8 cellular contexts compared by ENCODE assay signal in the genomic region with DNA sequence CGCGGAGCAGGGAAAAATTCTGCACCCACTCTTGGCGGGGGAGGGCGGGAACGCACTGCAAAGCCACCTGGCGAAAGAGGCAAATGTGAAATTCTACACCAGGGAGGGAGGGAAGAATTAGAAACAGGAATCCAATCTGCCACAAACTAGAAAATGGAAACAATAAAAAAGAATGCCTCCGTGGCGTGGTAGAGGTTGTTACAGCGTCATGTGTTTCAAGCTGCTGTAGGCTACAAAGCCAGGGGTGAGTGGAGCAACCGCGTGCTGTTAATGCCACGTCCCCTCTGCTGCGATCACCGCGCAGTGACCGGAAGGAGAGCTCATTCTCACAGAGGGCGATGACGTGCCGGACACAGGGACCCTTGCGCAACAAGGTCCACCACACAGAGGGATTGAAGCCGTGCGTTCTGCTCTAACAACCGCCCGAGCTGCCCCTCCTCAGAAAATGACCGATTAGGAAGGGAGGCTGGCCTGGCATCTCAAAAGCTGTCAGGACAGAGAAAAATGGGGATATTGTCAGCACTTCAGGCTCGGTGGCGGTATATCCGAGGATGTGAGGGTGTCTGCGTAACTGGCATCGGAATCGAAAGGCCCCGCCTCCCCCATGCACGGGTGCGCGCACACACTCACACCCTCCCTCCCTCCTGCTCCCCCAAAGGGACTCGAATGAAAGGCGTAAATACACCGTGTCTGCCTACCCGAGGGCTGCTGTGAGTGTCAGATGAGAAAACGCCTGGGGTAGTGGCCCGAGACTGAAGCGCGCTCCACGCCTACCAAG.
DNase-seq lines count a peak whose midpoint lies in the region; ATAC-seq, FAIRE-seq and TF ChIP-seq lines count a peak whose summit lies in the region.

No MANE protein-coding gene starts in this region.

- no peak overlapping the region for H2AFZ ChIP-seq in neural cell (ENCODE audit: low read depth, low read length)

- H3K27me3 ChIP-seq in NT2/D1 (ENCODE audit: insufficient read depth, insufficient read length) (peaks cover 46% of the 10 kb centered on the region), neural cell (ENCODE audit: insufficient read depth, low read depth, low read length) (no peaks in the 10 kb centered on the region), stomach (peaks cover 0 to 14% (median 0%) of the 10 kb centered on the region in 3 donors)

- H3K4me1 ChIP-seq in NT2/D1 (ENCODE audit: insufficient read depth, insufficient read length) (peaks cover 8% of the 10 kb centered on the region), stomach (peaks cover 6 to 27% (median 21%) of the 10 kb centered on the region in 4 donors)

- TF ChIP-seq EP300 in neural cell (conservative IDR thresholded peaks at IDR 0.05; ENCODE audit: poor library complexity, severe bottlenecking), result no peak
- TF ChIP-seq EP300 in stomach (IDR thresholded peaks at IDR 0.05), result peak; percentile 48

- peak overlapping the region; percentile 70 for H3K4me2 ChIP-seq in neural cell (ENCODE audit: low read length)

- intact Hi-C loops in stomach (cut with DNase I; ENCODE audit: low total_unique reads), result no loop called here

- 1 to 5% (median 2%) methylated on average over 40 to 44 of the region's 44 CpGs for WGBS in stomach, 5 donors

- DNase-seq in GM12891 (ENCODE audit: insufficient read length, low spot score) (peak; percentile 48), NT2/D1 (ENCODE audit: low read depth, low spot score) (no peak), foreskin fibroblast (peak; percentile 69 to 79), stomach (peak; percentile 76), D341Med (ENCODE audit: low spot score) (no peak)
- DNase-seq in activated naive CD4-positive, alpha-beta T cell (lab: John Stamatoyannopoulos, UW), result peak in 3 of 4 experiments; percentile 28 to 71 (median 63)

- H3K9me3 ChIP-seq in NT2/D1 (ENCODE audit: insufficient read depth, low read length), result no peaks in the 10 kb centered on the region
- H3K9me3 ChIP-seq in neural cell (ENCODE audit: low read length), result no peaks in the 10 kb centered on the region
- no peaks in the 10 kb centered on the region for H3K9me3 ChIP-seq in stomach

- H3K79me2 ChIP-seq in neural cell (replicated peaks; ENCODE audit: insufficient read depth, low read length), result no peaks in the 10 kb centered on the region

- TF ChIP-seq POLR2A in GM12891 (IDR thresholded peaks at IDR 0.05; ENCODE audit: low read depth, low read length) (no peak), stomach (IDR thresholded peaks at IDR 0.05) (no peak)

- H3K27ac ChIP-seq in neural cell (ENCODE audit: low read length) (peak overlapping the region; percentile 84), stomach (peak overlapping the region; percentile 33 to 85 (median 80))

- TF ChIP-seq CTCF in foreskin fibroblast (IDR thresholded peaks at IDR 0.05; ENCODE audit: low read depth, low read length) (no peak), neural cell (IDR thresholded peaks at IDR 0.05; ENCODE audit: poor library complexity, severe bottlenecking) (no peak), stomach (IDR thresholded peaks at IDR 0.05) (no peak)

- H3K9ac ChIP-seq in NT2/D1 (ENCODE audit: insufficient read length, low read depth) (peak overlapping the region; percentile 52), neural cell (ENCODE audit: low read length) (peak overlapping the region; percentile 86)

- peak overlapping the region; percentile 31 for H3K4me3 ChIP-seq in NT2/D1 (ENCODE audit: insufficient read length, low read depth)
- peak overlapping the region; percentile 51 to 70 for H3K4me3 ChIP-seq in foreskin fibroblast (ENCODE audit: low read depth in 1 of 2, low read length in 2 of 2)
- peak overlapping the region; percentile 63 for H3K4me3 ChIP-seq in neural cell (ENCODE audit: low read length)
- peak overlapping the region; percentile 49 to 57 (median 56) for H3K4me3 ChIP-seq in stomach

- H3F3A ChIP-seq in neural cell (ENCODE audit: insufficient read depth, low read length, poor library complexity, severe bottlenecking), result no peaks in the 10 kb centered on the region

- TF ChIP-seq RAD21 in neural cell (conservative IDR thresholded peaks at IDR 0.05), result no peak

- no peaks in the 10 kb centered on the region for H3K9me2 ChIP-seq in neural cell (ENCODE audit: insufficient read depth, low read length)

- H3K36me3 ChIP-seq in NT2/D1 (ENCODE audit: insufficient read depth, insufficient read length, low read length) (no peaks in the 10 kb centered on the region), neural cell (ENCODE audit: insufficient read depth, low read length) (no peaks in the 10 kb centered on the region), stomach (no peaks in the 10 kb centered on the region)

- peak; percentile 73 for FAIRE-seq in GM12891 (lab: Jason Lieb, UNC)

- ATAC-seq in HG03342 (IDR thresholded peaks at IDR 0.05; ENCODE audit: unreplicated experiment), result no peak

- H4K20me1 ChIP-seq in neural cell (ENCODE audit: insufficient read depth), result no peaks in the 10 kb centered on the region

TF ChIP-seq in GM12891, 5 proteins besides CTCF, POLR2A, EP300 and RAD21:
- TF ChIP-seq POU2F2 (IDR thresholded peaks at IDR 0.05; ENCODE audit: low read depth, low read length) (no peak), TAF1 (IDR thresholded peaks at IDR 0.05; ENCODE audit: low read depth, low read length) (no peak), PAX5 (IDR thresholded peaks at IDR 0.05; ENCODE audit: insufficient read depth, low read length, severe bottlenecking) (no peak), SPI1 (IDR thresholded peaks at IDR 0.05; ENCODE audit: low read depth, low read length) (no peak), POLR2AphosphoS5 (IDR thresholded peaks at IDR 0.05; ENCODE audit: low read depth, low read length) (no peak)

TF ChIP-seq in neural cell, 6 proteins besides CTCF, POLR2A, EP300 and RAD21:
- no peak for TF ChIP-seq EZH2 (IDR thresholded peaks at IDR 0.05; ENCODE audit: borderline replicate concordance, insufficient read depth, low read length, poor library complexity, severe bottlenecking)
- TF ChIP-seq MXI1 (conservative IDR thresholded peaks at IDR 0.05; ENCODE audit: poor library complexity, severe bottlenecking), result no peak
- TF ChIP-seq POLR2AphosphoS5 (IDR thresholded peaks at IDR 0.05), result peak; percentile 19
- TF ChIP-seq TAF1 (IDR thresholded peaks at IDR 0.05; ENCODE audit: low read depth), result no peak
- TF ChIP-seq, protein P1, sequence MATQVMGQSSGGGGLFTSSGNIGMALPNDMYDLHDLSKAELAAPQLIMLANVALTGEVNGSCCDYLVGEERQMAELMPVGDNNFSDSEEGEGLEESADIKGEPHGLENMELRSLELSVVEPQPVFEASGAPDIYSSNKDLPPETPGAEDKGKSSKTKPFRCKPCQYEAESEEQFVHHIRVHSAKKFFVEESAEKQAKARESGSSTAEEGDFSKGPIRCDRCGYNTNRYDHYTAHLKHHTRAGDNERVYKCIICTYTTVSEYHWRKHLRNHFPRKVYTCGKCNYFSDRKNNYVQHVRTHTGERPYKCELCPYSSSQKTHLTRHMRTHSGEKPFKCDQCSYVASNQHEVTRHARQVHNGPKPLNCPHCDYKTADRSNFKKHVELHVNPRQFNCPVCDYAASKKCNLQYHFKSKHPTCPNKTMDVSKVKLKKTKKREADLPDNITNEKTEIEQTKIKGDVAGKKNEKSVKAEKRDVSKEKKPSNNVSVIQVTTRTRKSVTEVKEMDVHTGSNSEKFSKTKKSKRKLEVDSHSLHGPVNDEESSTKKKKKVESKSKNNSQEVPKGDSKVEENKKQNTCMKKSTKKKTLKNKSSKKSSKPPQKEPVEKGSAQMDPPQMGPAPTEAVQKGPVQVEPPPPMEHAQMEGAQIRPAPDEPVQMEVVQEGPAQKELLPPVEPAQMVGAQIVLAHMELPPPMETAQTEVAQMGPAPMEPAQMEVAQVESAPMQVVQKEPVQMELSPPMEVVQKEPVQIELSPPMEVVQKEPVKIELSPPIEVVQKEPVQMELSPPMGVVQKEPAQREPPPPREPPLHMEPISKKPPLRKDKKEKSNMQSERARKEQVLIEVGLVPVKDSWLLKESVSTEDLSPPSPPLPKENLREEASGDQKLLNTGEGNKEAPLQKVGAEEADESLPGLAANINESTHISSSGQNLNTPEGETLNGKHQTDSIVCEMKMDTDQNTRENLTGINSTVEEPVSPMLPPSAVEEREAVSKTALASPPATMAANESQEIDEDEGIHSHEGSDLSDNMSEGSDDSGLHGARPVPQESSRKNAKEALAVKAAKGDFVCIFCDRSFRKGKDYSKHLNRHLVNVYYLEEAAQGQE (IDR thresholded peaks at IDR 0.05; ENCODE audit: borderline replicate concordance), result peak; percentile 56
- peak; percentile 46 for TF ChIP-seq SMC3 (conservative IDR thresholded peaks at IDR 0.05; ENCODE audit: poor library complexity)

Comparison
In these comparisons a context has a peak if more than half of its experiments do, and no peak if none do; other contexts are left out.
1. DNase-seq: peak in GM12891 (single experiment), activated naive CD4-positive, alpha-beta T cell (3 of 4), foreskin fibroblast (2 of 2) and stomach (single experiment); none in NT2/D1 (single experiment) and D341Med (single experiment).
2. Peak in every context shown above with its lines, with median percentiles within 50 percentile points of each other: H3K4me3 ChIP-seq.